ENCODE assay signal across 8 cellular contexts in genomic region chr22:29621761-29622526, GRCh38. TPM values are rescaled to one million over a fixed set of nuclear protein-coding genes. Genes with fewer than 3 reads are reported as not detected.
A peak's percentile ranks its signal among the peaks of the same experiment; 100 is the strongest.
DNase-seq lines count a peak whose midpoint lies in the region; ATAC-seq and TF ChIP-seq lines count a peak whose summit lies in the region.

No MANE protein-coding gene starts in this region.

- POLR2A ChIA-PET in SK-N-SH (lab: Yijun Ruan, JAX), result no interaction called here

- H3K27me3 ChIP-seq in SK-N-SH (ENCODE audit: insufficient read depth) (no peaks in the 10 kb centered on the region), smooth muscle cell (ENCODE audit: low read depth) (no peaks in the 10 kb centered on the region)

- H3K27ac ChIP-seq in SK-N-SH (ENCODE audit: low read depth in 2 of 2, low read length in 1 of 2) (peak overlapping the region; percentile 69 to 93), smooth muscle cell (ENCODE audit: low read depth) (peak overlapping the region; percentile 90)

- H3F3A ChIP-seq in SK-N-SH (replicated peaks; ENCODE audit: insufficient read depth) (peaks cover 61% of the 10 kb centered on the region), smooth muscle cell (ENCODE audit: low read depth) (peaks cover 7% of the 10 kb centered on the region)

- H3K4me1 ChIP-seq in SK-N-SH (ENCODE audit: control insufficient read depth in 1 of 2, insufficient read depth in 2 of 2, low read depth in 1 of 2, low read length in 1 of 2) (peaks cover 5 to 71% of the 10 kb centered on the region in 2 experiments; a peak in 3 of 4 replicates), smooth muscle cell (ENCODE audit: low read depth) (peaks cover 2% of the 10 kb centered on the region)

- peak overlapping the region; percentile 61 for H3K4me2 ChIP-seq in SK-N-SH
- H3K4me2 ChIP-seq in smooth muscle cell, result peak overlapping the region; percentile 15

- no peak for ATAC-seq in HG03280 (IDR thresholded peaks at IDR 0.05; ENCODE audit: unreplicated experiment)
- no peak for ATAC-seq in GM21526 (IDR thresholded peaks at IDR 0.05; ENCODE audit: low FRiP score, unreplicated experiment)
- no peak for ATAC-seq in HG03460 (IDR thresholded peaks at IDR 0.05; ENCODE audit: unreplicated experiment)

- H3K9me2 ChIP-seq in SK-N-SH, result no peaks in the 10 kb centered on the region

- peak in 1 of 2 experiments; percentile 99; a peak in 2 of 4 replicates for TF ChIP-seq EP300 in SK-N-SH (IDR thresholded peaks at IDR 0.05; ENCODE audit: borderline replicate concordance in 1 of 2, low read depth in 1 of 2, low read length in 1 of 2)

- H3K9ac ChIP-seq in SK-N-SH (peak overlapping the region; percentile 60), smooth muscle cell (ENCODE audit: low read depth) (peak overlapping the region; percentile 64)

- H3K79me2 ChIP-seq in SK-N-SH (ENCODE audit: insufficient read depth) (peaks cover 81% of the 10 kb centered on the region), smooth muscle cell (ENCODE audit: low read depth) (peaks cover 17% of the 10 kb centered on the region)

- no peak for TF ChIP-seq RAD21 in SK-N-SH (IDR thresholded peaks at IDR 0.05; ENCODE audit: low read length)

- H3K4me3 ChIP-seq in SK-N-SH (ENCODE audit: low read depth in 2 of 2, low read length in 1 of 2) (peak overlapping the region in 1 of 2 experiments; percentile 47; a peak in 2 of 4 replicates), fibroblast of mammary gland (ENCODE audit: control insufficient read depth, low read depth, low read length) (peak overlapping the region; percentile 12), smooth muscle cell (no peak overlapping the region)

- DNase-seq in SIG-M5 treated with dmso at 0.1 percent for 504 hours (lab: John Stamatoyannopoulos, UW; ENCODE audit: unreplicated experiment), result peak; percentile 31
- DNase-seq in SIG-M5 (lab: John Stamatoyannopoulos, UW), result no peak
- no peak for DNase-seq in SK-N-SH
- peak; percentile 93 for DNase-seq in fibroblast of mammary gland (ENCODE audit: low read depth)
- DNase-seq in smooth muscle cell (lab: John Stamatoyannopoulos, UW; ENCODE audit: unreplicated experiment), result no peak

- no peak overlapping the region for H2AFZ ChIP-seq in SK-N-SH (ENCODE audit: low read depth)
- H2AFZ ChIP-seq in smooth muscle cell (ENCODE audit: low read depth), result no peak overlapping the region

- WGBS in SK-N-SH (ENCODE audit: low lambda C conversion rate), result 16% methylated on average over 5 of the region's 5 CpGs
- WGBS in smooth muscle cell (ENCODE audit: low lambda C conversion rate), result 49% methylated on average over 5 of the region's 5 CpGs

- CTCF ChIA-PET in SK-N-SH (lab: Yijun Ruan, JAX), result interaction anchor here (0.7 to 2.3 kb wide), 3 partner anchors 13 to 467 kb away, joined by 3 to 11 read pairs (median 5); no protein-coding TSS in a partner anchor

- H3K36me3 ChIP-seq in SK-N-SH (replicated peaks in 1 of 2; ENCODE audit: control insufficient read depth in 1 of 2, insufficient read depth in 2 of 2, low read length in 1 of 2), result no peaks in the 10 kb centered on the region
- no peaks in the 10 kb centered on the region for H3K36me3 ChIP-seq in smooth muscle cell (ENCODE audit: low read depth)

- TF ChIP-seq CTCF in SK-N-SH (IDR thresholded peaks at IDR 0.05) (no peak), fibroblast of mammary gland (conservative IDR thresholded peaks at IDR 0.05; ENCODE audit: control insufficient read depth, insufficient read depth, low read depth, low read length) (no peak), smooth muscle cell (IDR thresholded peaks at IDR 0.05; ENCODE audit: borderline replicate concordance, insufficient read depth, poor library complexity, severe bottlenecking) (no peak)

- no peaks in the 10 kb centered on the region for H4K20me1 ChIP-seq in SK-N-SH (ENCODE audit: insufficient read depth)
- H4K20me1 ChIP-seq in smooth muscle cell (ENCODE audit: low read depth), result peaks cover 59% of the 10 kb centered on the region

- H3K9me3 ChIP-seq in SK-N-SH (no peaks in the 10 kb centered on the region), smooth muscle cell (replicated peaks; ENCODE audit: low read depth) (no peaks in the 10 kb centered on the region)

TF ChIP-seq in SK-N-SH, 30 proteins besides CTCF, POLR2A, EP300 and RAD21 (continues in another document):
- TF ChIP-seq SIN3A (IDR thresholded peaks at IDR 0.05; ENCODE audit: borderline replicate concordance, low read depth, low read length) (0 out of 2 replicates have a peak, but pooled peaks have one; percentile 65), MXI1 (IDR thresholded peaks at IDR 0.05; ENCODE audit: low read depth, low read length) (no peak), NRF1 (IDR thresholded peaks at IDR 0.05; ENCODE audit: low read depth, low read length) (no peak), FOSL2 (IDR thresholded peaks at IDR 0.05; ENCODE audit: borderline replicate concordance, low read depth) (peak; percentile 99), ELF1 (IDR thresholded peaks at IDR 0.05) (peak; percentile 50; the same call in 1 of the 2 replicates), MEF2A (IDR thresholded peaks at IDR 0.05; ENCODE audit: borderline replicate concordance, low read depth) (peak; percentile 59), TEAD4 (IDR thresholded peaks at IDR 0.05; ENCODE audit: borderline replicate concordance, insufficient read depth) (peak; percentile 97), JUND (IDR thresholded peaks at IDR 0.05) (peak; percentile 99), TCF12 (IDR thresholded peaks at IDR 0.05) (peak; percentile 97), PBX3 (IDR thresholded peaks at IDR 0.05) (peak; percentile 98), RXRA (IDR thresholded peaks at IDR 0.05; ENCODE audit: borderline replicate concordance, low read depth) (peak; percentile 85; the same call in 1 of the 2 replicates), RFX5 (IDR thresholded peaks at IDR 0.05; ENCODE audit: low read length) (peak; percentile 77; the same call in 1 of the 2 replicates), YY1 (IDR thresholded peaks at IDR 0.05; ENCODE audit: low read depth) (0 out of 2 replicates have a peak, but pooled peaks have one; percentile 38)
- TF ChIP-seq, protein P1, sequence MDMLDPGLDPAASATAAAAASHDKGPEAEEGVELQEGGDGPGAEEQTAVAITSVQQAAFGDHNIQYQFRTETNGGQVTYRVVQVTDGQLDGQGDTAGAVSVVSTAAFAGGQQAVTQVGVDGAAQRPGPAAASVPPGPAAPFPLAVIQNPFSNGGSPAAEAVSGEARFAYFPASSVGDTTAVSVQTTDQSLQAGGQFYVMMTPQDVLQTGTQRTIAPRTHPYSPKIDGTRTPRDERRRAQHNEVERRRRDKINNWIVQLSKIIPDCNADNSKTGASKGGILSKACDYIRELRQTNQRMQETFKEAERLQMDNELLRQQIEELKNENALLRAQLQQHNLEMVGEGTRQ (IDR thresholded peaks at IDR 0.05; ENCODE audit: borderline replicate concordance, low read depth, low read length), result no peak
- TF ChIP-seq, protein P2, sequence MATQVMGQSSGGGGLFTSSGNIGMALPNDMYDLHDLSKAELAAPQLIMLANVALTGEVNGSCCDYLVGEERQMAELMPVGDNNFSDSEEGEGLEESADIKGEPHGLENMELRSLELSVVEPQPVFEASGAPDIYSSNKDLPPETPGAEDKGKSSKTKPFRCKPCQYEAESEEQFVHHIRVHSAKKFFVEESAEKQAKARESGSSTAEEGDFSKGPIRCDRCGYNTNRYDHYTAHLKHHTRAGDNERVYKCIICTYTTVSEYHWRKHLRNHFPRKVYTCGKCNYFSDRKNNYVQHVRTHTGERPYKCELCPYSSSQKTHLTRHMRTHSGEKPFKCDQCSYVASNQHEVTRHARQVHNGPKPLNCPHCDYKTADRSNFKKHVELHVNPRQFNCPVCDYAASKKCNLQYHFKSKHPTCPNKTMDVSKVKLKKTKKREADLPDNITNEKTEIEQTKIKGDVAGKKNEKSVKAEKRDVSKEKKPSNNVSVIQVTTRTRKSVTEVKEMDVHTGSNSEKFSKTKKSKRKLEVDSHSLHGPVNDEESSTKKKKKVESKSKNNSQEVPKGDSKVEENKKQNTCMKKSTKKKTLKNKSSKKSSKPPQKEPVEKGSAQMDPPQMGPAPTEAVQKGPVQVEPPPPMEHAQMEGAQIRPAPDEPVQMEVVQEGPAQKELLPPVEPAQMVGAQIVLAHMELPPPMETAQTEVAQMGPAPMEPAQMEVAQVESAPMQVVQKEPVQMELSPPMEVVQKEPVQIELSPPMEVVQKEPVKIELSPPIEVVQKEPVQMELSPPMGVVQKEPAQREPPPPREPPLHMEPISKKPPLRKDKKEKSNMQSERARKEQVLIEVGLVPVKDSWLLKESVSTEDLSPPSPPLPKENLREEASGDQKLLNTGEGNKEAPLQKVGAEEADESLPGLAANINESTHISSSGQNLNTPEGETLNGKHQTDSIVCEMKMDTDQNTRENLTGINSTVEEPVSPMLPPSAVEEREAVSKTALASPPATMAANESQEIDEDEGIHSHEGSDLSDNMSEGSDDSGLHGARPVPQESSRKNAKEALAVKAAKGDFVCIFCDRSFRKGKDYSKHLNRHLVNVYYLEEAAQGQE (IDR thresholded peaks at IDR 0.05; ENCODE audit: low read depth, low read length), result no peak
- TF ChIP-seq, protein P3, sequence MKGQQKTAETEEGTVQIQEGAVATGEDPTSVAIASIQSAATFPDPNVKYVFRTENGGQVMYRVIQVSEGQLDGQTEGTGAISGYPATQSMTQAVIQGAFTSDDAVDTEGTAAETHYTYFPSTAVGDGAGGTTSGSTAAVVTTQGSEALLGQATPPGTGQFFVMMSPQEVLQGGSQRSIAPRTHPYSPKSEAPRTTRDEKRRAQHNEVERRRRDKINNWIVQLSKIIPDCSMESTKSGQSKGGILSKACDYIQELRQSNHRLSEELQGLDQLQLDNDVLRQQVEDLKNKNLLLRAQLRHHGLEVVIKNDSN (IDR thresholded peaks at IDR 0.05; ENCODE audit: borderline replicate concordance, low read depth), result no peak

RNA-seq across cellular contexts. Expression of gene NF2, which starts 18.5 kb away (rescaled TPM):
- polyA plus RNA-seq in SK-N-SH (2012; rRNA removed), result 43.8 and 44.1 TPM in 2 replicates
- 43.2 and 47.6 TPM in 2 replicates for polyA plus RNA-seq in SK-N-SH (2012; cell fraction: cytosol; rRNA removed)
- polyA plus RNA-seq in SK-N-SH (2012; cell fraction: nucleus; rRNA removed), result 25.8 and 32.0 TPM in 2 replicates
- 21.7 and 25.1 TPM in 2 replicates for total RNA-seq in smooth muscle cell
- polyA plus RNA-seq in smooth muscle cell, result 21.5 and 23.9 TPM in 2 replicates

RNA-seq across cellular contexts. Expression of gene NIPSNAP1, which starts 41.0 kb away (rescaled TPM):
- 86.3 and 109 TPM in 2 replicates for polyA plus RNA-seq in SK-N-SH (2012; rRNA removed)
- 79.9 and 94.6 TPM in 2 replicates for polyA plus RNA-seq in SK-N-SH (2012; cell fraction: cytosol; rRNA removed)
- 71.3 and 88.5 TPM in 2 replicates for polyA plus RNA-seq in SK-N-SH (2012; cell fraction: nucleus; rRNA removed)
- total RNA-seq in smooth muscle cell, result 36.7 and 42.8 TPM in 2 replicates
- polyA plus RNA-seq in smooth muscle cell, result 70.1 and 78.8 TPM in 2 replicates

Comparison
In these comparisons a context has a peak if more than half of its experiments do, and no peak if none do; other contexts are left out.
1. DNase-seq: peak in SIG-M5 treated with dmso at 0.1 percent for 504 hours (single experiment) and fibroblast of mammary gland (single experiment); none in SIG-M5 (single experiment), SK-N-SH (single experiment) and smooth muscle cell (single experiment).